Comparison of ENCODE assay signal across 14 cellular contexts in the genomic region with DNA sequence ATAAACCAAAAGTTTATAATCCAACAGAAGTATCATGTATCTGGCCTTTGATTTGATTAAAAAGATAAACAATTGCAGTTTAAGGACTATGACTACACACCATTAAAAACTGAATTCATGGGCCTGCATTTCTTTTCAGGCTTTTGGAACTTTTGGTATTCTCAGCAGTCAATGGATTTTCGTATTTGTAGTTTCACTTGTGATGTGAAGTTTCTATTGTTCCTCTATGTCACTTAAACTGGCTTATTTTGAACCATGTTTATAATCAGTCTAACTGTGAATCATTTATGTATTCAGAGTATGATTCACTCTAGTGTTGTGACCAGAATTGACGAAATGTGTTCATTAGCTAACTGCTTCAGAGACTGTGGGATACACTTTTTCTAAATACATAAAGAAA.
DNase-seq lines count a peak whose midpoint lies in the region; ATAC-seq and TF ChIP-seq lines count a peak whose summit lies in the region.
"Had no signal": no experiment of that assay in that cellular context is flagged by ENCODE, and none has a peak within 500 bp of the region (broad histone marks: within the 10 kb centered on the region; RNA-seq: fewer than 3 reads in every experiment).

No MANE protein-coding gene starts in this region.

- DNase-seq in activated CD8-positive, alpha-beta T cell treated with anti-CD3 and anti-CD28 coated beads for 36 hours: no peak
- no peak for DNase-seq in activated CD8-positive, alpha-beta T cell treated with anti-CD3 and anti-CD28 coated beads, Interleukin-2, amount 10 ng/mL, durations not matched to agents 7 days and 5 days
- DNase-seq in HFFc6 (peak; percentile 25), adipocyte (ENCODE audit: low read depth) (peak; percentile 17), renal cortical epithelial cell (ENCODE audit: low read depth) (peak; percentile 64), caudate nucleus (lab: John Stamatoyannopoulos, UW) (no peak), KBM-7 (no peak), NCI-H1092 treated with DMSO at 0.1 percent for 48 hours (lab: John Stamatoyannopoulos, UW) (no peak)
- DNase-seq: activated naive CD4-positive, alpha-beta T cell; effector CD8-positive, alpha-beta T cell; naive thymus-derived CD4-positive, alpha-beta T cell; NCI-H2171; upper lobe of right lung had no signal

- H3K4me3 Mint-ChIP-seq in activated CD8-positive, alpha-beta T cell treated with anti-CD3 and anti-CD28 coated beads for 36 hours: no peak overlapping the region
- H3K4me3 Mint-ChIP-seq in activated CD8-positive, alpha-beta T cell treated with anti-CD3 and anti-CD28 coated beads, Interleukin-2, amount 10 ng/mL, durations not matched to agents 7 days and 5 days: no peak overlapping the region
- peak overlapping the region; percentile 52; the same call in 1 of the 2 replicates for H3K4me3 Mint-ChIP-seq in HFFc6
- H3K4me3 Mint-ChIP-seq: naive thymus-derived CD4-positive, alpha-beta T cell had no signal

- intact Hi-C loops in activated CD8-positive, alpha-beta T cell treated with anti-CD3 and anti-CD28 coated beads for 36 hours (cut with micrococcal nuclease): no loop called here

- peaks cover 20% of the 10 kb centered on the region for H3K4me1 ChIP-seq in adipocyte (ENCODE audit: control insufficient read depth, insufficient read depth, low read length)
- H3K4me1 ChIP-seq: upper lobe of right lung had no signal

- H3K4me3 ChIP-seq in adipocyte (ENCODE audit: low read length): peak overlapping the region; percentile 40
- H3K4me3 ChIP-seq: upper lobe of right lung had no signal

- H3K9me3 Mint-ChIP-seq in activated CD8-positive, alpha-beta T cell treated with anti-CD3 and anti-CD28 coated beads for 36 hours: no peaks in the 10 kb centered on the region
- H3K9me3 Mint-ChIP-seq in activated CD8-positive, alpha-beta T cell treated with anti-CD3 and anti-CD28 coated beads, Interleukin-2, amount 10 ng/mL, durations not matched to agents 7 days and 5 days (ENCODE audit: insufficient read depth): no peaks in the 10 kb centered on the region
- H3K9me3 Mint-ChIP-seq in HFFc6: no peaks in the 10 kb centered on the region
- H3K9me3 Mint-ChIP-seq: naive thymus-derived CD4-positive, alpha-beta T cell had no signal

- H3K9me3 ChIP-seq in adipocyte (ENCODE audit: control insufficient read depth, low read length): no peaks in the 10 kb centered on the region
- H3K9me3 ChIP-seq: upper lobe of right lung had no signal

- no peak overlapping the region for H3K27ac Mint-ChIP-seq in activated CD8-positive, alpha-beta T cell treated with anti-CD3 and anti-CD28 coated beads for 36 hours
- no peak overlapping the region for H3K27ac Mint-ChIP-seq in activated CD8-positive, alpha-beta T cell treated with anti-CD3 and anti-CD28 coated beads, Interleukin-2, amount 10 ng/mL, durations not matched to agents 7 days and 5 days
- peak overlapping the region; percentile 50 for H3K27ac Mint-ChIP-seq in HFFc6
- H3K27ac Mint-ChIP-seq: naive thymus-derived CD4-positive, alpha-beta T cell had no signal

- peaks cover 13% of the 10 kb centered on the region for H3K36me3 ChIP-seq in adipocyte (ENCODE audit: control insufficient read depth, insufficient read depth, low read length, severe bottlenecking)

- peaks cover 8% of the 10 kb centered on the region for H3K27me3 Mint-ChIP-seq in activated CD8-positive, alpha-beta T cell treated with anti-CD3 and anti-CD28 coated beads for 36 hours
- H3K27me3 Mint-ChIP-seq in activated CD8-positive, alpha-beta T cell treated with anti-CD3 and anti-CD28 coated beads, Interleukin-2, amount 10 ng/mL, durations not matched to agents 7 days and 5 days (ENCODE audit: low read depth): peaks cover 9% of the 10 kb centered on the region
- H3K27me3 Mint-ChIP-seq in HFFc6 (ENCODE audit: insufficient read depth): no peaks in the 10 kb centered on the region

- no peak overlapping the region for H3K27ac ChIP-seq in caudate nucleus (ENCODE audit: low read depth, low read length)
- H3K27ac ChIP-seq: upper lobe of right lung had no signal

- no peaks in the 10 kb centered on the region for H3K27me3 ChIP-seq in adipocyte (replicated peaks; ENCODE audit: control insufficient read depth, insufficient read depth, low read length)
- H3K27me3 ChIP-seq: upper lobe of right lung had no signal

- in situ Hi-C loops in KBM-7 (cut with MboI; ENCODE audit: low pct_unique_long_range_greater_than_20kb, low sequenced_read_pairs): no loop called here

- no peak overlapping the region for H3K9ac ChIP-seq in adipocyte (ENCODE audit: low read length)

- peak; percentile 51 for ATAC-seq in activated CD8-positive, alpha-beta T cell treated with anti-CD3 and anti-CD28 coated beads for 36 hours
- ATAC-seq in activated CD8-positive, alpha-beta T cell treated with anti-CD3 and anti-CD28 coated beads, Interleukin-2, amount 10 ng/mL, durations not matched to agents 7 days and 5 days: no peak
- ATAC-seq: naive thymus-derived CD4-positive, alpha-beta T cell; sciatic nerve; upper lobe of right lung had no signal

- no peak for TF ChIP-seq CTCF in activated CD8-positive, alpha-beta T cell treated with anti-CD3 and anti-CD28 coated beads for 36 hours (IDR thresholded peaks at IDR 0.05)
- no peak for TF ChIP-seq CTCF in HFFc6 (IDR thresholded peaks at IDR 0.05)

- POLR2A ChIA-PET in activated CD8-positive, alpha-beta T cell treated with anti-CD3 and anti-CD28 coated beads for 36 hours (lab: Charles Lee): no interaction called here
- POLR2A ChIA-PET in activated CD8-positive, alpha-beta T cell treated with anti-CD3 and anti-CD28 coated beads, Interleukin-2, amount 10 ng/mL, durations not matched to agents 7 days and 5 days (lab: Charles Lee): no interaction called here

- CTCF ChIA-PET in activated CD8-positive, alpha-beta T cell treated with anti-CD3 and anti-CD28 coated beads for 36 hours (lab: Charles Lee): interaction anchor here (0.8 to 0.9 kb wide), 2 partner anchors 12 to 190 kb away, joined by 3 read pairs; no protein-coding TSS in a partner anchor
- CTCF ChIA-PET in activated CD8-positive, alpha-beta T cell treated with anti-CD3 and anti-CD28 coated beads, Interleukin-2, amount 10 ng/mL, durations not matched to agents 7 days and 5 days (lab: Charles Lee): no interaction called here

- no peaks in the 10 kb centered on the region for H3K36me3 Mint-ChIP-seq in activated CD8-positive, alpha-beta T cell treated with anti-CD3 and anti-CD28 coated beads for 36 hours (ENCODE audit: low read depth)
- H3K36me3 Mint-ChIP-seq in activated CD8-positive, alpha-beta T cell treated with anti-CD3 and anti-CD28 coated beads, Interleukin-2, amount 10 ng/mL, durations not matched to agents 7 days and 5 days (ENCODE audit: low read depth): no peaks in the 10 kb centered on the region
- no peaks in the 10 kb centered on the region; the same call in 1 of the 2 replicates for H3K36me3 Mint-ChIP-seq in HFFc6 (ENCODE audit: low read depth)
- H3K36me3 Mint-ChIP-seq: naive thymus-derived CD4-positive, alpha-beta T cell had no signal

- H3K4me1 Mint-ChIP-seq in activated CD8-positive, alpha-beta T cell treated with anti-CD3 and anti-CD28 coated beads for 36 hours (ENCODE audit: low read depth): peaks cover 2% of the 10 kb centered on the region
- H3K4me1 Mint-ChIP-seq in activated CD8-positive, alpha-beta T cell treated with anti-CD3 and anti-CD28 coated beads, Interleukin-2, amount 10 ng/mL, durations not matched to agents 7 days and 5 days (ENCODE audit: low read depth): no peaks in the 10 kb centered on the region
- H3K4me1 Mint-ChIP-seq in HFFc6 (ENCODE audit: low read depth): peaks cover 19% of the 10 kb centered on the region
- H3K4me1 Mint-ChIP-seq: naive thymus-derived CD4-positive, alpha-beta T cell had no signal

Comparison
In these comparisons a context has a peak if more than half of its experiments do, and no peak if none do; other contexts are left out.
1. DNase-seq: peak in HFFc6 (single experiment), adipocyte (single experiment) and renal cortical epithelial cell (single experiment); none in activated CD8-positive, alpha-beta T cell treated with anti-CD3 and anti-CD28 coated beads for 36 hours (single experiment), activated CD8-positive, alpha-beta T cell treated with anti-CD3 and anti-CD28 coated beads, Interleukin-2, amount 10 ng/mL, durations not matched to agents 7 days and 5 days (single experiment), caudate nucleus (0 of 61), KBM-7 (single experiment) and NCI-H1092 treated with DMSO at 0.1 percent for 48 hours (single experiment).